In the genomic region with DNA sequence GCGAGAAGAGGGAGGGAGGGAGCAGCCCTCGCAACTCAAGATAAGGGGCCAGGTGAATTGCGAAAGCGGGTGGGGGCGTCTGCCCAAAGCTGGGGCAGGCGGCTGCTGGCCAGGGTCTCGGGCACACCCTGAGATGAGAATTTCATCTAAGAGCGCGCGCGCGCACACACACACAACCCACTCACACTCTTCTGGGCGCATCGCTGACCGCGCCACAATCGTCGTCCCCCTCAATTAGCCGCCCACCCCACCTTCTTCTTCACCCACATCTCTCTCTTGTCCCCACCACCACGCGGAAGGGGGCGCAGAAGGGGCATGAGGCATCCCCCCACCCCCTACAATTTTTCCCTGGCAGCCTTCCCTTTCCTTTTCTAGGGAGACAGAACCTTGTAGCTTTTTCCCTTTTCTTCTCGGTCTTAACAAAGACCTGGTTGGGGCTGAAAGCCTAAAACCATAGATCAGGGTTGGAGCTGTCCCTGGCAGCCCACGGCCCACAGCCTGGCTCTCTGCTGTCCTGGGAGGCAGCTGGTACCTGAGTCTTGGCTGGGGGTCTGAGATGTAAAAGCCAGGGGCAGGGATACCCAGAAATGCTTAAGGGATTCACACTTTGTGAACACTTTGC, we compare ENCODE assay signal across 19 cellular contexts. TPM values are rescaled to one million over a fixed set of nuclear protein-coding genes. Genes with fewer than 3 reads are reported as not detected.
A peak's percentile ranks its signal among the peaks of the same experiment; 100 is the strongest.
DNase-seq lines count a peak whose midpoint lies in the region; TF ChIP-seq lines count a peak whose summit lies in the region.
"Had no signal": no experiment of that assay in that cellular context is flagged by ENCODE, and none has a peak within 500 bp of the region (broad histone marks: within the 10 kb centered on the region; RNA-seq: fewer than 3 reads in every experiment).

No MANE protein-coding gene starts in this region.

- TF ChIP-seq RAD21 in neural cell (conservative IDR thresholded peaks at IDR 0.05): no peak

- no peak for TF ChIP-seq EP300 in neural cell (conservative IDR thresholded peaks at IDR 0.05; ENCODE audit: poor library complexity, severe bottlenecking)

- H3F3A ChIP-seq in neural cell (ENCODE audit: insufficient read depth, low read length, poor library complexity, severe bottlenecking): peaks cover 3% of the 10 kb centered on the region

- H3K9ac ChIP-seq in HUES6 (ENCODE audit: low read length): no peak overlapping the region
- H3K9ac ChIP-seq in endocrine pancreas (ENCODE audit: control insufficient read depth, insufficient read depth, low read length): peak overlapping the region; percentile 4
- peak overlapping the region; percentile 68 for H3K9ac ChIP-seq in neural cell (ENCODE audit: low read length)
- H3K9ac ChIP-seq: BLaER1 treated with 17β-estradiol and CSF1 and Interleukin-3, amounts not matched to agents 10 nM and 100 nM had no signal

- POLR2A ChIA-PET in HEK293T (lab: Yijun Ruan, JAX): interaction anchor here (0.6 kb wide), 1 partner anchor 1150 kb away, joined by 3 read pairs; no protein-coding TSS in a partner anchor

- DNase-seq in COLO668 (lab: John Stamatoyannopoulos, UW; ENCODE audit: unreplicated experiment) (peak; percentile 30), HEK293T (ENCODE audit: extremely low spot score) (no peak), NCI-H2081 treated with DMSO at 0.1 percent for 48 hours (lab: John Stamatoyannopoulos, UW) (no peak), NCI-H1092 (lab: John Stamatoyannopoulos, UW) (no peak)
- DNase-seq: activated CD8-positive, alpha-beta T cell treated with anti-CD3 and anti-CD28 coated beads, Interleukin-2, amount 10 ng/mL, durations not matched to agents 7 days and 5 days; activated naive CD4-positive, alpha-beta T cell; activated T-cell treated with anti-CD3 and anti-CD28 coated beads, Interleukin-2, amount 50 U/mL, for 1 hour; dermis blood vessel endothelial cell; GOT3; NCI-H1436 treated with DMSO at 0.1 percent for 48 hours; stimulated activated CD8-positive, alpha-beta memory T cell treated with anti-CD3 and anti-CD28 coated beads, Interleukin-4, amount 100 ng/mL, for 48 hours; SW 1271; upper lobe of right lung had no signal

- peak overlapping the region; percentile 76 for H3K4me2 ChIP-seq in neural cell (ENCODE audit: low read length)
- H3K4me2 ChIP-seq: BLaER1 treated with 17β-estradiol and CSF1 and Interleukin-3, amounts not matched to agents 10 nM and 100 nM had no signal

- H3K27ac ChIP-seq in HUES6 (ENCODE audit: low read depth, low read length): no peak overlapping the region
- peak overlapping the region; percentile 12 for H3K27ac ChIP-seq in neural cell (ENCODE audit: low read length)
- H3K27ac ChIP-seq: BLaER1 treated with 17β-estradiol and CSF1 and Interleukin-3, amounts not matched to agents 10 nM and 100 nM; upper lobe of right lung had no signal

- H3K4me1 ChIP-seq in HUES6 (ENCODE audit: control insufficient read depth, insufficient read depth, low read length) (peaks cover 5% of the 10 kb centered on the region; the same call in 1 of the 2 replicates), endocrine pancreas (ENCODE audit: control insufficient read depth, insufficient read depth, low read length) (no peaks in the 10 kb centered on the region)

- H2AFZ ChIP-seq in neural cell (ENCODE audit: low read depth, low read length): peak overlapping the region; percentile 31

- no peaks in the 10 kb centered on the region for H3K9me3 ChIP-seq in HUES6 (ENCODE audit: control insufficient read depth, insufficient read depth, low read depth, low read length)
- H3K9me3 ChIP-seq in endocrine pancreas (ENCODE audit: control insufficient read depth, low read length): no peaks in the 10 kb centered on the region
- no peaks in the 10 kb centered on the region for H3K9me3 ChIP-seq in neural cell (ENCODE audit: low read length)
- H3K9me3 ChIP-seq: BLaER1 treated with 17β-estradiol and CSF1 and Interleukin-3, amounts not matched to agents 10 nM and 100 nM; upper lobe of right lung had no signal

- H3K36me3 ChIP-seq in HUES6 (ENCODE audit: control insufficient read depth, insufficient read depth, low read length): no peaks in the 10 kb centered on the region
- H3K36me3 ChIP-seq in endocrine pancreas (ENCODE audit: control insufficient read depth, insufficient read depth, low read length): no peaks in the 10 kb centered on the region
- H3K36me3 ChIP-seq in neural cell (ENCODE audit: insufficient read depth, low read length): no peaks in the 10 kb centered on the region
- H3K36me3 ChIP-seq: BLaER1 treated with 17β-estradiol and CSF1 and Interleukin-3, amounts not matched to agents 10 nM and 100 nM; upper lobe of right lung had no signal

- TF ChIP-seq CTCF in neural cell (IDR thresholded peaks at IDR 0.05; ENCODE audit: poor library complexity, severe bottlenecking): no peak

- CTCF ChIA-PET in HEK293T (lab: Yijun Ruan, JAX): interaction anchor here (0.5 kb wide), 1 partner anchor 609 kb away, joined by 4 read pairs; no protein-coding TSS in a partner anchor

- H4K20me1 ChIP-seq in neural cell (ENCODE audit: insufficient read depth): no peaks in the 10 kb centered on the region

- H3K9me2 ChIP-seq in neural cell (ENCODE audit: insufficient read depth, low read length): no peaks in the 10 kb centered on the region

- H3K27me3 ChIP-seq in HUES6 (ENCODE audit: control insufficient read depth, insufficient read depth, low read length): peaks cover 83% of the 10 kb centered on the region
- no peaks in the 10 kb centered on the region for H3K27me3 ChIP-seq in endocrine pancreas (ENCODE audit: control insufficient read depth, insufficient read depth, low read length)
- H3K27me3 ChIP-seq in neural cell (ENCODE audit: insufficient read depth, low read depth, low read length): peaks cover 36% of the 10 kb centered on the region

- no peaks in the 10 kb centered on the region for H3K79me2 ChIP-seq in neural cell (replicated peaks; ENCODE audit: insufficient read depth, low read length)

- H3K4me3 ChIP-seq in HUES6 (ENCODE audit: low read depth, low read length) (peak overlapping the region; percentile 67), endocrine pancreas (ENCODE audit: control insufficient read depth, insufficient read depth, low read length) (no peak overlapping the region), neural cell (ENCODE audit: low read length) (peak overlapping the region; percentile 78)
- H3K4me3 ChIP-seq: BLaER1 treated with 17β-estradiol and CSF1 and Interleukin-3, amounts not matched to agents 10 nM and 100 nM; lung; upper lobe of right lung had no signal

TF ChIP-seq in neural cell, 6 proteins besides CTCF, POLR2A, EP300 and RAD21 (continues in another document):
- TF ChIP-seq TAF1 (IDR thresholded peaks at IDR 0.05; ENCODE audit: low read depth) (no peak), SMC3 (conservative IDR thresholded peaks at IDR 0.05; ENCODE audit: poor library complexity) (peak; percentile 5), POLR2AphosphoS5 (IDR thresholded peaks at IDR 0.05) (no peak), EZH2 (IDR thresholded peaks at IDR 0.05; ENCODE audit: borderline replicate concordance, insufficient read depth, low read length, poor library complexity, severe bottlenecking) (no peak)

TF ChIP-seq in HEK293T, 16 proteins besides CTCF, POLR2A, EP300 and RAD21:
- TF ChIP-seq HDGF (IDR thresholded peaks at IDR 0.05; ENCODE audit: borderline replicate concordance) (no peak), ARNT (IDR thresholded peaks at IDR 0.05) (no peak), NFRKB (IDR thresholded peaks at IDR 0.05) (no peak), CTBP1 (IDR thresholded peaks at IDR 0.05; ENCODE audit: borderline replicate concordance) (no peak), SUZ12 (IDR thresholded peaks at IDR 0.05) (no peak), FOXA1 (IDR thresholded peaks at IDR 0.05) (no peak), ELF4 (IDR thresholded peaks at IDR 0.05) (no peak), BHLHE40 (IDR thresholded peaks at IDR 0.05; ENCODE audit: borderline replicate concordance) (no peak), TARDBP (IDR thresholded peaks at IDR 0.05) (no peak), FOXM1 (IDR thresholded peaks at IDR 0.05; ENCODE audit: borderline replicate concordance) (no peak), SP1 (IDR thresholded peaks at IDR 0.05) (no peak), LEF1 (IDR thresholded peaks at IDR 0.05; ENCODE audit: borderline replicate concordance) (no peak), FOXK2 (IDR thresholded peaks at IDR 0.05) (no peak)
- TF ChIP-seq, protein P1, sequence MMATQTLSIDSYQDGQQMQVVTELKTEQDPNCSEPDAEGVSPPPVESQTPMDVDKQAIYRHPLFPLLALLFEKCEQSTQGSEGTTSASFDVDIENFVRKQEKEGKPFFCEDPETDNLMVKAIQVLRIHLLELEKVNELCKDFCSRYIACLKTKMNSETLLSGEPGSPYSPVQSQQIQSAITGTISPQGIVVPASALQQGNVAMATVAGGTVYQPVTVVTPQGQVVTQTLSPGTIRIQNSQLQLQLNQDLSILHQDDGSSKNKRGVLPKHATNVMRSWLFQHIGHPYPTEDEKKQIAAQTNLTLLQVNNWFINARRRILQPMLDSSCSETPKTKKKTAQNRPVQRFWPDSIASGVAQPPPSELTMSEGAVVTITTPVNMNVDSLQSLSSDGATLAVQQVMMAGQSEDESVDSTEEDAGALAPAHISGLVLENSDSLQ (IDR thresholded peaks at IDR 0.05): no peak

RNA-seq across cellular contexts. Expression of a gene that starts 0.7 kb away (rescaled TPM):
- 9.2 and 9.9 TPM in 2 replicates for polyA plus RNA-seq in neural cell
- 31.4 and 35.0 TPM in 2 replicates for polyA minus RNA-seq in neural cell
- polyA plus RNA-seq: keratinocyte had no signal
